Comparison of ENCODE assay signal across 1 cellular context in genomic region chr9:34750320-34750719, GRCh38. TPM values are rescaled to one million over a fixed set of nuclear protein-coding genes. Genes with fewer than 3 reads are reported as not detected.
"Had no signal": no experiment of that assay in that cellular context is flagged by ENCODE, and none has a peak within 500 bp of the region (broad histone marks: within the 10 kb centered on the region; RNA-seq: fewer than 3 reads in every experiment).

No MANE protein-coding gene starts in this region.

RNA-seq across cellular contexts. Expression of gene CCL21, which starts 40.4 kb away (rescaled TPM):
- polyA plus RNA-seq: GM12878 had no signal

RNA-seq across cellular contexts. Expression of gene CCL19, which starts 59.2 kb away (rescaled TPM):
- total RNA-seq: GM12878 had no signal
